In genomic region chr17:40511136-40511535, GRCh38 we compare ENCODE assay signal across 27 cellular contexts. TPM values are rescaled to one million over a fixed set of nuclear protein-coding genes. Genes with fewer than 3 reads are reported as not detected.
DNase-seq lines count a peak whose midpoint lies in the region; FAIRE-seq and TF ChIP-seq lines count a peak whose summit lies in the region.
"Had no signal": no experiment of that assay in that cellular context is flagged by ENCODE, and none has a peak within 500 bp of the region (broad histone marks: within the 10 kb centered on the region; RNA-seq: fewer than 3 reads in every experiment).

No MANE protein-coding gene starts in this region.

- 92 to 93% methylated on average over 2 of the region's 2 CpGs for WGBS in thyroid gland, 2 donors

- H3K4me3 Mint-ChIP-seq in activated CD4-positive, alpha-beta T cell treated with anti-CD3 and anti-CD28 coated beads, Interleukin-2, amount 10 ng/mL, durations not matched to agents 7 days and 5 days, result no peak overlapping the region
- H3K4me3 Mint-ChIP-seq in nephron, result no peak overlapping the region
- H3K4me3 Mint-ChIP-seq: activated naive CD4-positive, alpha-beta T cell treated with anti-CD3 and anti-CD28 coated beads, Interleukin-2, amount 50 U/mL, for 24 hours; CD4-positive, CD25-positive, alpha-beta regulatory T cell; effector memory CD8-positive, alpha-beta T cell; nephron progenitor cell had no signal

- DNase-seq in activated CD4-positive, alpha-beta T cell treated with anti-CD3 and anti-CD28 coated beads, Interleukin-2, amount 10 ng/mL, durations not matched to agents 7 days and 5 days, result no peak
- no peak for DNase-seq in activated CD4-positive, alpha-beta T cell treated with anti-CD3 and anti-CD28 coated beads for 48 hours
- peak; percentile 30 for DNase-seq in choroid plexus epithelial cell (ENCODE audit: low read depth)
- DNase-seq in thyroid gland, result no peak
- no peak for DNase-seq in urothelium cell line (ENCODE audit: low spot score)
- DNase-seq in NCI-H2171 (lab: John Stamatoyannopoulos, UW), result no peak
- DNase-seq in T1000 (lab: John Stamatoyannopoulos, UW), result no peak
- DNase-seq: amygdala; CD4-positive, CD25-positive, alpha-beta regulatory T cell; cortex of kidney; effector memory CD8-positive, alpha-beta T cell; left ventricle myocardium inferior; NCI-H1105; NCI-H187 treated with DMSO at 0.1 percent for 48 hours; NCI-H524 treated with DMSO at 0.1 percent for 48 hours; nephron progenitor cell; pancreas; SIG-M5; stimulated activated naive CD4-positive, alpha-beta T cell; SW 1271; T-helper 9 cell; uterus had no signal

- no peaks in the 10 kb centered on the region for H3K36me3 ChIP-seq in thyroid gland
- H3K36me3 ChIP-seq: left ventricle myocardium inferior, pancreas, uterus had no signal

- peak overlapping the region; percentile 82 to 97 (median 90) for H3K27ac ChIP-seq in thyroid gland
- H3K27ac ChIP-seq: 22Rv1, left ventricle myocardium inferior, pancreas had no signal

- no peak overlapping the region for H3K4me3 ChIP-seq in choroid plexus epithelial cell (ENCODE audit: low read depth, low read length)
- no peak overlapping the region for H3K4me3 ChIP-seq in thyroid gland (replicated peaks in 1 of 3)
- H3K4me3 ChIP-seq: left ventricle myocardium inferior, pancreas, uterus had no signal

- TF ChIP-seq POLR2A in thyroid gland (IDR thresholded peaks at IDR 0.05), result no peak

- H3K27me3 Mint-ChIP-seq in activated CD4-positive, alpha-beta T cell treated with anti-CD3 and anti-CD28 coated beads, Interleukin-2, amount 10 ng/mL, durations not matched to agents 7 days and 5 days, result no peaks in the 10 kb centered on the region
- H3K27me3 Mint-ChIP-seq in nephron (ENCODE audit: low read depth), result peaks cover 10% of the 10 kb centered on the region
- H3K27me3 Mint-ChIP-seq: effector memory CD8-positive, alpha-beta T cell had no signal

- peak overlapping the region; percentile 55 for H3K27ac Mint-ChIP-seq in activated CD4-positive, alpha-beta T cell treated with anti-CD3 and anti-CD28 coated beads, Interleukin-2, amount 10 ng/mL, durations not matched to agents 7 days and 5 days
- H3K27ac Mint-ChIP-seq in nephron, result peak overlapping the region; percentile 19 to 44 (median 24)
- H3K27ac Mint-ChIP-seq: activated naive CD4-positive, alpha-beta T cell treated with anti-CD3 and anti-CD28 coated beads, Interleukin-2, amount 50 U/mL, for 24 hours; CD4-positive, CD25-positive, alpha-beta regulatory T cell; effector memory CD8-positive, alpha-beta T cell; nephron progenitor cell had no signal

- H3K9me3 ChIP-seq in thyroid gland, result no peaks in the 10 kb centered on the region
- H3K9me3 ChIP-seq: left ventricle myocardium inferior, pancreas, uterus had no signal

- intact Hi-C loops in thyroid gland (cut with DNase I), result no loop called here

- no peak for TF ChIP-seq CTCF in choroid plexus epithelial cell (conservative IDR thresholded peaks at IDR 0.05; ENCODE audit: low read depth, low read length)
- TF ChIP-seq CTCF in nephron (IDR thresholded peaks at IDR 0.05; ENCODE audit: unreplicated experiment in 3 of 3), result no peak
- TF ChIP-seq CTCF in thyroid gland (IDR thresholded peaks at IDR 0.05), result no peak

- H3K9me3 Mint-ChIP-seq in activated CD4-positive, alpha-beta T cell treated with anti-CD3 and anti-CD28 coated beads, Interleukin-2, amount 10 ng/mL, durations not matched to agents 7 days and 5 days, result no peaks in the 10 kb centered on the region
- no peaks in the 10 kb centered on the region for H3K9me3 Mint-ChIP-seq in nephron
- H3K9me3 Mint-ChIP-seq: activated naive CD4-positive, alpha-beta T cell treated with anti-CD3 and anti-CD28 coated beads, Interleukin-2, amount 50 U/mL, for 24 hours; CD4-positive, CD25-positive, alpha-beta regulatory T cell; effector memory CD8-positive, alpha-beta T cell; nephron progenitor cell had no signal

- H3K36me3 Mint-ChIP-seq in activated CD4-positive, alpha-beta T cell treated with anti-CD3 and anti-CD28 coated beads, Interleukin-2, amount 10 ng/mL, durations not matched to agents 7 days and 5 days (ENCODE audit: low read depth), result peaks cover 8% of the 10 kb centered on the region
- no peaks in the 10 kb centered on the region for H3K36me3 Mint-ChIP-seq in nephron (ENCODE audit: low read depth)
- H3K36me3 Mint-ChIP-seq: activated naive CD4-positive, alpha-beta T cell treated with anti-CD3 and anti-CD28 coated beads, Interleukin-2, amount 50 U/mL, for 24 hours; CD4-positive, CD25-positive, alpha-beta regulatory T cell had no signal

- peaks cover 47% of the 10 kb centered on the region for H3K4me1 Mint-ChIP-seq in activated CD4-positive, alpha-beta T cell treated with anti-CD3 and anti-CD28 coated beads, Interleukin-2, amount 10 ng/mL, durations not matched to agents 7 days and 5 days
- H3K4me1 Mint-ChIP-seq in nephron, result peaks cover 39% of the 10 kb centered on the region

- CTCF ChIA-PET in activated CD4-positive, alpha-beta T cell treated with anti-CD3 and anti-CD28 coated beads, Interleukin-2, amount 10 ng/mL, durations not matched to agents 7 days and 5 days (lab: Charles Lee), result interaction anchor here (0.7 to 1.9 kb wide), 7 partner anchors 9 to 49 kb away, joined by 3 to 7 read pairs (median 3); partner anchors contain the start of gene TNS4

- H3K4me1 ChIP-seq in thyroid gland, result peaks cover 13 to 23% of the 10 kb centered on the region in 2 donors
- H3K4me1 ChIP-seq: pancreas, uterus had no signal

- H3K27me3 ChIP-seq in thyroid gland, result no peaks in the 10 kb centered on the region
- H3K27me3 ChIP-seq: pancreas, uterus had no signal

- FAIRE-seq in urothelium cell line (lab: Jason Lieb, UNC), result no peak
- FAIRE-seq: H54, pancreas had no signal

- POLR2A ChIA-PET in activated CD4-positive, alpha-beta T cell treated with anti-CD3 and anti-CD28 coated beads, Interleukin-2, amount 10 ng/mL, durations not matched to agents 7 days and 5 days (lab: Charles Lee), result no interaction called here

RNA-seq across cellular contexts. Expression of gene TNS4, which starts 9.7 kb away (rescaled TPM):
- 1 to 10 TPM; 3.5 to 3.7 TPM for total RNA-seq in activated CD4-positive, alpha-beta T cell treated with anti-CD3 and anti-CD28 coated beads, Interleukin-2, amount 10 ng/mL, durations not matched to agents 7 days and 5 days
- total RNA-seq in thyroid gland, result 10 to 100 TPM in 2 of 4 donors, 1 to 10 TPM in 2; 5.4 to 24.7 (median 16.2) TPM
- total RNA-seq: left ventricle myocardium inferior, temporal lobe had no signal

RNA-seq across cellular contexts. Expression of gene CCR7, which starts 54.1 kb away (rescaled TPM):
- 100 to 1,000 TPM; 281 to 323 TPM for total RNA-seq in activated CD4-positive, alpha-beta T cell treated with anti-CD3 and anti-CD28 coated beads, Interleukin-2, amount 10 ng/mL, durations not matched to agents 7 days and 5 days
- 1 to 10 TPM in 1 of 4 donors, under 1 TPM in 2, not detected in 1; 0.27 to 1.6 (median 0.93) TPM for total RNA-seq in thyroid gland
- total RNA-seq: left ventricle myocardium inferior had no signal

Comparison
In these comparisons a context has a peak if more than half of its experiments do, and no peak if none do; other contexts are left out.
1. RNA of gene CCR7, which starts 54.1 kb away (total RNA-seq): 281 to 323 TPM in activated CD4-positive, alpha-beta T cell treated with anti-CD3 and anti-CD28 coated beads, Interleukin-2, amount 10 ng/mL, durations not matched to agents 7 days and 5 days; 0.27 to 1.6 TPM in thyroid gland; every median in the first group is over 100 times any median in the second.